Comparison of ENCODE assay signal across 15 cellular contexts in the genomic region with DNA sequence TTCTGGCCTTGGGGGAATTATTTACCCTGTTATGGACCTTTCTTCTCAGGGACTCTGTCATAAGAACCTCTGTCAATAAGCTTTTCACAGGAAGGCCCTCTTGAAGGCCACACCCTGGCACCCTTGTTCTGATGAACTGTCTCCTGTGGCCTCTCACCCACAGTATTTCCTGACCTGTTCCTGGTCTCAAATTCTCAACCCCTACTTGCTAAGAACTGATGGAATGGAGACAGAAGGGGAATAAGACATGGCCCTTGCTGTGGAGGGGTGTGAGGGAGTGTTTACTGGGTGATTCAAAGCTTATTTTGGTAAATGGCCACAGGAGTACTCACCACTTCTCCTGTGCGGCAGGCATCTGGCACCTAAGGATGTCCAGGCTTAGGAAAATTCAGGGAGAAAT.
A peak's percentile ranks its signal among the peaks of the same experiment; 100 is the strongest.
DNase-seq lines count a peak whose midpoint lies in the region; ATAC-seq and TF ChIP-seq lines count a peak whose summit lies in the region.
"Had no signal": no experiment of that assay in that cellular context is flagged by ENCODE, and none has a peak within 500 bp of the region (broad histone marks: within the 10 kb centered on the region; RNA-seq: fewer than 3 reads in every experiment).

No MANE protein-coding gene starts in this region.

- peaks cover 98% of the 10 kb centered on the region for H3K4me1 Mint-ChIP-seq in CD8-positive, alpha-beta T cell (ENCODE audit: low read depth)

- CTCF ChIA-PET in CD8-positive, alpha-beta T cell (lab: Charles Lee) = interaction anchor here (0.7 to 24.3 kb wide), 9 partner anchors 16 to 1085 kb away, joined by 3 to 283 read pairs (median 3); no protein-coding TSS in a partner anchor

- no peaks in the 10 kb centered on the region for H3K36me3 Mint-ChIP-seq in CD8-positive, alpha-beta T cell

- H3K9me3 ChIP-seq in CD8-positive, alpha-beta T cell (ENCODE audit: low read length) = no peaks in the 10 kb centered on the region
- H3K9me3 ChIP-seq in mucosa of descending colon = no peaks in the 10 kb centered on the region
- H3K9me3 ChIP-seq in tibial artery = no peaks in the 10 kb centered on the region

- peak overlapping the region; percentile 95 for H3K27ac Mint-ChIP-seq in CD8-positive, alpha-beta T cell

- peak in 1 of 7 experiments; percentile 70 for DNase-seq in CD8-positive, alpha-beta T cell
- no peak for DNase-seq in GM12865 (ENCODE audit: low read depth)
- peak; percentile 66 to 67 for DNase-seq in activated T-cell treated with anti-CD3 and anti-CD28 coated beads, Interleukin-2, amount 50 U/mL, for 48 hours
- no peak for DNase-seq in mucosa of descending colon
- DNase-seq in stimulated activated CD8-positive, alpha-beta memory T cell treated with anti-CD3 and anti-CD28 coated beads, Interleukin-4, amount 100 ng/mL, for 48 hours = no peak
- no peak for DNase-seq in brain microvascular endothelial cell
- DNase-seq in tibial artery = no peak
- DNase-seq: C1 segment of cervical spinal cord, H7, Karpas-422, left colon, NCI-H1694 treated with DMSO at 0.1 percent for 48 hours, right cardiac atrium had no signal

- peak overlapping the region; percentile 78 for H3K27ac ChIP-seq in CD8-positive, alpha-beta T cell (ENCODE audit: low read depth, low read length)
- H3K27ac ChIP-seq in brain microvascular endothelial cell = no peak overlapping the region
- H3K27ac ChIP-seq in tibial artery = no peak overlapping the region
- H3K27ac ChIP-seq: hepatocyte had no signal

- H3K4me3 Mint-ChIP-seq in CD8-positive, alpha-beta T cell = peak overlapping the region; percentile 67

- H3K27me3 Mint-ChIP-seq in CD8-positive, alpha-beta T cell (ENCODE audit: low read depth) = no peaks in the 10 kb centered on the region

- no peaks in the 10 kb centered on the region for H3K27me3 ChIP-seq in CD8-positive, alpha-beta T cell (ENCODE audit: insufficient read depth, low read length)
- H3K27me3 ChIP-seq in brain microvascular endothelial cell (replicated peaks) (no peaks in the 10 kb centered on the region), tibial artery (no peaks in the 10 kb centered on the region)

- POLR2A ChIA-PET in CD8-positive, alpha-beta T cell (lab: Charles Lee) = interaction anchor here (0.6 to 9.8 kb wide), 17 partner anchors 11 to 1083 kb away, joined by 3 to 105 read pairs (median 5); a partner anchor contains a TSS

- H3K4me3 ChIP-seq in CD8-positive, alpha-beta T cell (ENCODE audit: low read depth, low read length) = peak overlapping the region; percentile 13
- H3K4me3 ChIP-seq in GM12865 (ENCODE audit: low read depth, low read length) (peak overlapping the region; percentile 16), mucosa of descending colon (no peak overlapping the region), brain microvascular endothelial cell (ENCODE audit: low read depth, low read length) (no peak overlapping the region), tibial artery (no peak overlapping the region)
- H3K4me3 ChIP-seq: hepatocyte had no signal

- H3K36me3 ChIP-seq in CD8-positive, alpha-beta T cell (ENCODE audit: insufficient read depth, low read length) = no peaks in the 10 kb centered on the region
- H3K36me3 ChIP-seq in mucosa of descending colon (ENCODE audit: low read depth) (no peaks in the 10 kb centered on the region), brain microvascular endothelial cell (replicated peaks) (no peaks in the 10 kb centered on the region), tibial artery (no peaks in the 10 kb centered on the region)

- in situ Hi-C loops in brain microvascular endothelial cell (cut with HindIII; ENCODE audit: low pct_ligation_motif_present, low sequenced_read_pairs) = no loop called here

- H3K9me3 Mint-ChIP-seq in CD8-positive, alpha-beta T cell = no peaks in the 10 kb centered on the region

- intact Hi-C loops in CD8-positive, alpha-beta T cell (cut with DNase I, micrococcal nuclease) = loop anchor here (1.0 to 5.0 kb wide), 8 partner anchors 16 to 177 kb away; no protein-coding TSS in a partner anchor
- intact Hi-C loops in mucosa of descending colon (cut with DNase I, micrococcal nuclease) (no loop called here), tibial artery (cut with DNase I; ENCODE audit: low total_unique reads) (no loop called here)

- peak; percentile 34 for ATAC-seq in CD8-positive, alpha-beta T cell
- ATAC-seq in mucosa of descending colon = peak; percentile 73
- ATAC-seq: esophagus mucosa, left colon, right cardiac atrium had no signal

- no peak for TF ChIP-seq CTCF in CD8-positive, alpha-beta T cell (IDR thresholded peaks at IDR 0.05)
- no peak for TF ChIP-seq CTCF in GM12865 (IDR thresholded peaks at IDR 0.05; ENCODE audit: insufficient read depth, low read depth, low read length, missing control alignments)
- no peak for TF ChIP-seq CTCF in mucosa of descending colon (IDR thresholded peaks at IDR 0.05)
- TF ChIP-seq CTCF in brain microvascular endothelial cell (IDR thresholded peaks at IDR 0.05; ENCODE audit: low read depth, low read length, missing control alignments) = no peak
- no peak for TF ChIP-seq CTCF in tibial artery (IDR thresholded peaks at IDR 0.05)

- H3K4me1 ChIP-seq in CD8-positive, alpha-beta T cell (ENCODE audit: insufficient read depth, low read length) = peaks cover 99% of the 10 kb centered on the region
- no peaks in the 10 kb centered on the region for H3K4me1 ChIP-seq in mucosa of descending colon (ENCODE audit: low read depth)
- H3K4me1 ChIP-seq in tibial artery = no peaks in the 10 kb centered on the region

Comparison
In these comparisons a context has a peak if more than half of its experiments do, and no peak if none do; other contexts are left out.
1. DNase-seq: peak in activated T-cell treated with anti-CD3 and anti-CD28 coated beads, Interleukin-2, amount 50 U/mL, for 48 hours (2 of 2); none in GM12865 (single experiment), mucosa of descending colon (0 of 3), stimulated activated CD8-positive, alpha-beta memory T cell treated with anti-CD3 and anti-CD28 coated beads, Interleukin-4, amount 100 ng/mL, for 48 hours (single experiment), brain microvascular endothelial cell (single experiment) and tibial artery (0 of 2).
2. H3K4me3 ChIP-seq: peak in CD8-positive, alpha-beta T cell (single experiment) and GM12865 (single experiment); none in mucosa of descending colon (single experiment), brain microvascular endothelial cell (single experiment) and tibial artery (0 of 2).
3. intact Hi-C loops: an anchor here in CD8-positive, alpha-beta T cell (1.0 to 5.0 kb wide); none called in mucosa of descending colon and tibial artery.